Comparison of ENCODE assay signal across 30 cellular contexts in genomic region chr3:25589104-25589782, GRCh38.
DNase-seq lines count a peak whose midpoint lies in the region; ATAC-seq, FAIRE-seq and TF ChIP-seq lines count a peak whose summit lies in the region.
"Had no signal": no experiment of that assay in that cellular context is flagged by ENCODE, and none has a peak within 500 bp of the region (broad histone marks: within the 10 kb centered on the region; RNA-seq: fewer than 3 reads in every experiment).

No MANE protein-coding gene starts in this region.

- H3K27me3 ChIP-seq in cardiac muscle cell = no peaks in the 10 kb centered on the region
- H3K27me3 ChIP-seq in K562 (ENCODE audit: control insufficient read depth in 2 of 2, insufficient read depth in 2 of 2, low read length in 2 of 2) = peaks cover 15 to 28% of the 10 kb centered on the region in 2 experiments
- no peaks in the 10 kb centered on the region for H3K27me3 ChIP-seq in smooth muscle cell (ENCODE audit: low read depth)
- H3K27me3 ChIP-seq: breast epithelium, pancreas had no signal

- BruUV-seq in K562 (replicated peaks; lab: Mats Ljungman, UMichigan) = no TSS peak

- H3K9ac ChIP-seq in K562 (ENCODE audit: insufficient read depth in 1 of 2, low read depth in 2 of 2, low read length in 2 of 2) (no peak overlapping the region), smooth muscle cell (ENCODE audit: low read depth) (no peak overlapping the region)

- peaks cover 37% of the 10 kb centered on the region for H3F3A ChIP-seq in smooth muscle cell (ENCODE audit: low read depth)

- TF ChIP-seq EP300 in K562 (IDR thresholded peaks at IDR 0.05; ENCODE audit: low read length) = no peak

- TF ChIP-seq CTCF in cardiac muscle cell (IDR thresholded peaks at IDR 0.05; ENCODE audit: low read depth, low read length) (no peak), K562 (IDR thresholded peaks at IDR 0.05 in 2 of 3, conservative IDR thresholded peaks at IDR 0.05 in 1 of 3; ENCODE audit: insufficient read depth in 2 of 3, low read depth in 1 of 3, low read length in 3 of 3) (no peak), smooth muscle cell (IDR thresholded peaks at IDR 0.05; ENCODE audit: borderline replicate concordance, insufficient read depth, poor library complexity, severe bottlenecking) (no peak)

- in situ Hi-C loops in K562 (cut with MboI) = no loop called here

- no peak overlapping the region for H3K4me3 ChIP-seq in cardiac muscle cell
- H3K4me3 ChIP-seq in K562 = no peak overlapping the region
- no peak overlapping the region for H3K4me3 ChIP-seq in smooth muscle cell
- H3K4me3 ChIP-seq: breast epithelium, pancreas, thoracic aorta had no signal

- peak overlapping the region; percentile 89 for H3K27ac ChIP-seq in cardiac muscle cell
- no peak overlapping the region for H3K27ac ChIP-seq in K562 (ENCODE audit: extremely low read depth, low read depth, low read length)
- peak overlapping the region; percentile 77 for H3K27ac ChIP-seq in smooth muscle cell (ENCODE audit: low read depth)
- H3K27ac ChIP-seq: 22Rv1, pancreas had no signal

- TF ChIP-seq POLR2A in K562 (conservative IDR thresholded peaks at IDR 0.05) = no peak

- H3K9me3 ChIP-seq in cardiac muscle cell (ENCODE audit: low read depth) (no peaks in the 10 kb centered on the region), K562 (replicated peaks; ENCODE audit: control insufficient read depth, insufficient read depth, low read depth, low read length) (no peaks in the 10 kb centered on the region), smooth muscle cell (replicated peaks; ENCODE audit: low read depth) (no peaks in the 10 kb centered on the region)
- H3K9me3 ChIP-seq: breast epithelium, pancreas, thoracic aorta had no signal

- ATAC-seq in Right ventricle myocardium inferior (no peak), K562 (no peak), GM19463 (IDR thresholded peaks at IDR 0.05; ENCODE audit: unreplicated experiment) (no peak)
- ATAC-seq: activated CD8-positive, alpha-beta T cell treated with anti-CD3 and anti-CD28 coated beads for 36 hours; CD8-positive, alpha-beta T cell; naive thymus-derived CD8-positive, alpha-beta T cell; pancreas; sciatic nerve; stimulated activated naive CD8-positive, alpha-beta T cell treated with anti-CD3 and anti-CD28 coated beads, Interleukin-15, Interleukin-2, amounts not matched to agents 100 U/mL and 50 U/mL, for 24 hours; T-helper 17 cell had no signal

- H3K4me1 ChIP-seq in cardiac muscle cell (ENCODE audit: low read depth) (peaks cover 42% of the 10 kb centered on the region), K562 (replicated peaks in 1 of 2; ENCODE audit: control insufficient read depth in 2 of 2, insufficient read depth in 2 of 2, low read length in 2 of 2) (peaks cover 0 to 19% of the 10 kb centered on the region in 2 experiments; a peak in 2 of 5 replicates), smooth muscle cell (ENCODE audit: low read depth) (peaks cover 13% of the 10 kb centered on the region)
- H3K4me1 ChIP-seq: breast epithelium had no signal

- H2AFZ ChIP-seq in K562 (ENCODE audit: low read depth, low read length) = peak overlapping the region; percentile 58
- H2AFZ ChIP-seq in smooth muscle cell (ENCODE audit: low read depth) = no peak overlapping the region

- H3K9me1 ChIP-seq in K562 (ENCODE audit: control insufficient read depth, insufficient read depth, low read length) = no peaks in the 10 kb centered on the region

- intact Hi-C loops in Right ventricle myocardium inferior (cut with DNase I) (loop anchor here (1.0 to 5.0 kb wide), 2 partner anchors 161 to 557 kb away; partner anchors contain the start of gene RARB), K562 (cut with micrococcal nuclease) (no loop called here)

- CTCF ChIA-PET in K562 (lab: Yijun Ruan, JAX; ENCODE audit: low intra/inter-chr PET ratio) = no interaction called here

- H3K79me2 ChIP-seq in K562 (ENCODE audit: control insufficient read depth, insufficient read depth, low read length) = no peaks in the 10 kb centered on the region
- peaks cover 1% of the 10 kb centered on the region for H3K79me2 ChIP-seq in smooth muscle cell (ENCODE audit: low read depth)

- POLR2A ChIA-PET in K562 (lab: Yijun Ruan, JAX) = no interaction called here

- H4K20me1 ChIP-seq in K562 (replicated peaks; ENCODE audit: control insufficient read depth, insufficient read depth, low read length) = no peaks in the 10 kb centered on the region
- H4K20me1 ChIP-seq in smooth muscle cell (ENCODE audit: low read depth) = no peaks in the 10 kb centered on the region

- 63% methylated on average over 4 of the region's 4 CpGs for WGBS in K562 (ENCODE audit: insufficient coverage, low coverage, missing lambda C conversion rate)
- 95% methylated on average over 4 of the region's 4 CpGs for WGBS in smooth muscle cell (ENCODE audit: low lambda C conversion rate)

- TF ChIP-seq RAD21 in K562 (CRISPR knock-in tag; conservative IDR thresholded peaks at IDR 0.05 in 1 of 2, IDR thresholded peaks at IDR 0.05 in 1 of 2) = no peak

- DNase-seq in cardiac muscle cell (ENCODE audit: low read depth in 1 of 2, low spot score in 1 of 2) (no peak), Right ventricle myocardium inferior (ENCODE audit: missing footprints) (no peak), K562 (ENCODE audit: extremely low read depth in 1 of 4, low spot score in 3 of 4) (no peak), iris pigment epithelial cell (ENCODE audit: low read depth) (peak; percentile 33), smooth muscle cell (lab: John Stamatoyannopoulos, UW; ENCODE audit: unreplicated experiment) (no peak), D341Med (ENCODE audit: low spot score) (no peak), NCI-H128 (lab: John Stamatoyannopoulos, UW; ENCODE audit: unreplicated experiment) (no peak)
- DNase-seq: activated CD4-positive, alpha-beta T cell treated with anti-CD3 and anti-CD28 coated beads for 1 hour; activated CD8-positive, alpha-beta T cell treated with anti-CD3 and anti-CD28 coated beads for 36 hours; activated gamma-delta T cell treated with Interleukin-2 at 50 U/mL for 16 hours; CD8-positive, alpha-beta T cell; DMS153; GF-D8; Karpas-422; kidney glomerular epithelial cell; naive thymus-derived CD8-positive, alpha-beta T cell; NCI-H187; NCI-H526 treated with DMSO at 0.1 percent for 48 hours; pancreas; stimulated activated naive CD8-positive, alpha-beta T cell treated with anti-CD3 and anti-CD28 coated beads, Interleukin-15, Interleukin-2, amounts not matched to agents 100 U/mL and 50 U/mL, for 24 hours; T-helper 17 cell had no signal

- peak; percentile 59 for FAIRE-seq in K562 (lab: Jason Lieb, UNC)
- FAIRE-seq: GM18507, H54, HTR-8/SVneo, pancreas, RCC 7860 had no signal

- H3K36me3 ChIP-seq in cardiac muscle cell (no peaks in the 10 kb centered on the region), K562 (ENCODE audit: control insufficient read depth, insufficient read depth, low read length) (no peaks in the 10 kb centered on the region), smooth muscle cell (ENCODE audit: low read depth) (no peaks in the 10 kb centered on the region)
- H3K36me3 ChIP-seq: breast epithelium, pancreas, thoracic aorta had no signal

- H3K4me2 ChIP-seq in K562 (ENCODE audit: insufficient read depth, low read length) = no peak overlapping the region
- peak overlapping the region; percentile 57 for H3K4me2 ChIP-seq in smooth muscle cell

TF ChIP-seq in K562, 482 proteins besides CTCF, POLR2A, EP300 and RAD21 (continues in another document):
- TF ChIP-seq JUN (IDR thresholded peaks at IDR 0.05; ENCODE audit: borderline replicate concordance, low read depth, low read length) (peak; percentile 23; the same call in 1 of the 2 replicates), JUN (CRISPR knock-in tag; IDR thresholded peaks at IDR 0.05; ENCODE audit: borderline replicate concordance) (no peak), IRF2 (CRISPR knock-in tag; IDR thresholded peaks at IDR 0.05) (no peak), TAF1 (IDR thresholded peaks at IDR 0.05; ENCODE audit: control insufficient read depth, extremely low read depth, insufficient read depth, low read length, severe bottlenecking) (no peak), ATF7 (IDR thresholded peaks at IDR 0.05) (no peak), ZBTB12 (CRISPR knock-in tag; IDR thresholded peaks at IDR 0.05) (no peak), MTF1 (CRISPR knock-in tag; IDR thresholded peaks at IDR 0.05; ENCODE audit: borderline replicate concordance) (no peak), ZNF23 (CRISPR knock-in tag; IDR thresholded peaks at IDR 0.05) (no peak), STAT5B (CRISPR knock-in tag; IDR thresholded peaks at IDR 0.05) (no peak), ZFP36 (IDR thresholded peaks at IDR 0.05; ENCODE audit: low read depth, low read length, partially characterized antibody) (peak; percentile 54)
- TF ChIP-seq, protein P1, sequence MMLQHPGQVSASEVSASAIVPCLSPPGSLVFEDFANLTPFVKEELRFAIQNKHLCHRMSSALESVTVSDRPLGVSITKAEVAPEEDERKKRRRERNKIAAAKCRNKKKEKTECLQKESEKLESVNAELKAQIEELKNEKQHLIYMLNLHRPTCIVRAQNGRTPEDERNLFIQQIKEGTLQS (IDR thresholded peaks at IDR 0.05) = peak; percentile 66
- TF ChIP-seq, protein P1 (CRISPR knock-in tag; conservative IDR thresholded peaks at IDR 0.05) = no peak
- TF ChIP-seq, protein P2, sequence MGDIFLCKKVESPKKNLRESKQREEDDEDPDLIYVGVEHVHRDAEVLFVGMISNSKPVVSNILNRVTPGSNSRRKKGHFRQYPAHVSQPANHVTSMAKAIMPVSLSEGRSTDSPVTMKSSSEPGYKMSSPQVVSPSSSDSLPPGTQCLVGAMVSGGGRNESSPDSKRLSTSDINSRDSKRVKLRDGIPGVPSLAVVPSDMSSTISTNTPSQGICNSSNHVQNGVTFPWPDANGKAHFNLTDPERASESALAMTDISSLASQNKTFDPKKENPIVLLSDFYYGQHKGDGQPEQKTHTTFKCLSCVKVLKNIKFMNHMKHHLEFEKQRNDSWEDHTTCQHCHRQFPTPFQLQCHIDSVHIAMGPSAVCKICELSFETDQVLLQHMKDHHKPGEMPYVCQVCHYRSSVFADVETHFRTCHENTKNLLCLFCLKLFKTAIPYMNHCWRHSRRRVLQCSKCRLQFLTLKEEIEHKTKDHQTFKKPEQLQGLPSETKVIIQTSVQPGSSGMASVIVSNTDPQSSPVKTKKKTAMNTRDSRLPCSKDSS (IDR thresholded peaks at IDR 0.05; ENCODE audit: low read depth, partially characterized antibody) = no peak
